15 cellular contexts compared by ENCODE assay signal in genomic region chr1:30151826-30152225, GRCh38.
A peak's percentile ranks its signal among the peaks of the same experiment; 100 is the strongest.
DNase-seq lines count a peak whose midpoint lies in the region; ATAC-seq and TF ChIP-seq lines count a peak whose summit lies in the region.
"Had no signal": no experiment of that assay in that cellular context is flagged by ENCODE, and none has a peak within 500 bp of the region (broad histone marks: within the 10 kb centered on the region; RNA-seq: fewer than 3 reads in every experiment).

No MANE protein-coding gene starts in this region.

- H3K27me3 ChIP-seq in NT2/D1 (ENCODE audit: insufficient read depth, insufficient read length) (no peaks in the 10 kb centered on the region), esophagus muscularis mucosa (peaks cover 0 to 3% (median 0%) of the 10 kb centered on the region in 4 donors), osteoblast (ENCODE audit: insufficient read depth, low read length) (no peaks in the 10 kb centered on the region), smooth muscle cell (ENCODE audit: low read depth) (no peaks in the 10 kb centered on the region)

- peaks cover 11% of the 10 kb centered on the region for H3K9me3 Mint-ChIP-seq in progenitor cell of endocrine pancreas (ENCODE audit: low read depth)

- H3K27ac ChIP-seq in esophagus muscularis mucosa (replicated peaks in 1 of 4) (no peak overlapping the region), osteoblast (ENCODE audit: low read depth, low read length) (no peak overlapping the region), smooth muscle cell (ENCODE audit: low read depth) (no peak overlapping the region)

- no peaks in the 10 kb centered on the region for H3K36me3 Mint-ChIP-seq in progenitor cell of endocrine pancreas (ENCODE audit: insufficient read depth)
- H3K36me3 Mint-ChIP-seq: CD4-positive, alpha-beta memory T cell had no signal

- TF ChIP-seq CTCF in esophagus muscularis mucosa (IDR thresholded peaks at IDR 0.05) (no peak), progenitor cell of endocrine pancreas (IDR thresholded peaks at IDR 0.05; ENCODE audit: unreplicated experiment) (no peak), osteoblast (IDR thresholded peaks at IDR 0.05; ENCODE audit: extremely low read depth, low read depth, low read length) (no peak), smooth muscle cell (IDR thresholded peaks at IDR 0.05; ENCODE audit: borderline replicate concordance, insufficient read depth, poor library complexity, severe bottlenecking) (no peak)

- H3K9ac ChIP-seq in NT2/D1 (ENCODE audit: insufficient read length, low read depth), result no peak overlapping the region
- H3K9ac ChIP-seq in smooth muscle cell (ENCODE audit: low read depth), result no peak overlapping the region

- no peaks in the 10 kb centered on the region for H3K4me1 ChIP-seq in NT2/D1 (ENCODE audit: insufficient read depth, insufficient read length)
- no peaks in the 10 kb centered on the region for H3K4me1 ChIP-seq in esophagus muscularis mucosa
- no peaks in the 10 kb centered on the region for H3K4me1 ChIP-seq in osteoblast (ENCODE audit: insufficient read depth, low read length)
- H3K4me1 ChIP-seq in smooth muscle cell (ENCODE audit: low read depth), result no peaks in the 10 kb centered on the region

- peak; percentile 33 for DNase-seq in NT2/D1 (ENCODE audit: low read depth, low spot score)
- DNase-seq in esophagus muscularis mucosa (ENCODE audit: extremely low spot score), result peak; percentile 83
- peak; percentile 23 for DNase-seq in sciatic nerve (ENCODE audit: low spot score)
- no peak for DNase-seq in progenitor cell of endocrine pancreas (ENCODE audit: low spot score, unreplicated experiment)
- no peak for DNase-seq in osteoblast (ENCODE audit: insufficient read length, low spot score, missing footprints)
- DNase-seq in smooth muscle cell (lab: John Stamatoyannopoulos, UW; ENCODE audit: unreplicated experiment), result no peak
- DNase-seq: C1 segment of cervical spinal cord; Calu3; CD4-positive, alpha-beta memory T cell; COR-L47; DMS53; DMS79 treated with DMSO at 0.1 percent for 48 hours; GF-D8; H7; HCEC 1CT had no signal

- H3F3A ChIP-seq in smooth muscle cell (ENCODE audit: low read depth), result no peaks in the 10 kb centered on the region

- WGBS in esophagus muscularis mucosa, result 89% methylated on average over 1 of the region's 1 CpG
- WGBS in smooth muscle cell (ENCODE audit: low lambda C conversion rate), result 85% methylated on average over 1 of the region's 1 CpG

- H3K27ac Mint-ChIP-seq in progenitor cell of endocrine pancreas, result no peak overlapping the region
- H3K27ac Mint-ChIP-seq: CD4-positive, alpha-beta memory T cell had no signal

- ATAC-seq in sciatic nerve, result no peak

- H3K36me3 ChIP-seq in NT2/D1 (ENCODE audit: insufficient read depth, insufficient read length, low read length), result no peaks in the 10 kb centered on the region
- no peaks in the 10 kb centered on the region for H3K36me3 ChIP-seq in esophagus muscularis mucosa
- H3K36me3 ChIP-seq in osteoblast (ENCODE audit: insufficient read depth, low read length), result no peaks in the 10 kb centered on the region
- H3K36me3 ChIP-seq in smooth muscle cell (ENCODE audit: low read depth), result no peaks in the 10 kb centered on the region

- intact Hi-C loops in esophagus muscularis mucosa (cut with DNase I) (no loop called here), sciatic nerve (cut with DNase I) (no loop called here)

- H3K9me3 ChIP-seq in NT2/D1 (ENCODE audit: insufficient read depth, low read length), result peaks cover 61% of the 10 kb centered on the region
- H3K9me3 ChIP-seq in esophagus muscularis mucosa, result peaks cover 0 to 14% (median 6%) of the 10 kb centered on the region in 4 donors
- no peaks in the 10 kb centered on the region for H3K9me3 ChIP-seq in osteoblast (ENCODE audit: low read depth, low read length)
- no peaks in the 10 kb centered on the region for H3K9me3 ChIP-seq in smooth muscle cell (replicated peaks; ENCODE audit: low read depth)

- no peak for TF ChIP-seq POLR2A in esophagus muscularis mucosa (IDR thresholded peaks at IDR 0.05; ENCODE audit: low read depth)

- peaks cover 6% of the 10 kb centered on the region for H3K27me3 Mint-ChIP-seq in progenitor cell of endocrine pancreas

- H3K4me3 ChIP-seq in NT2/D1 (ENCODE audit: insufficient read length, low read depth) (no peak overlapping the region), esophagus muscularis mucosa (no peak overlapping the region), osteoblast (ENCODE audit: insufficient read depth, low read length) (no peak overlapping the region), smooth muscle cell (no peak overlapping the region)

- H2AFZ ChIP-seq in osteoblast (ENCODE audit: low read length) (no peak overlapping the region), smooth muscle cell (ENCODE audit: low read depth) (no peak overlapping the region)

- H3K79me2 ChIP-seq in osteoblast (ENCODE audit: insufficient read depth, low read length), result no peaks in the 10 kb centered on the region
- no peaks in the 10 kb centered on the region for H3K79me2 ChIP-seq in smooth muscle cell (ENCODE audit: low read depth)

- H3K4me2 ChIP-seq in osteoblast (ENCODE audit: insufficient read depth, low read length), result no peak overlapping the region
- no peak overlapping the region for H3K4me2 ChIP-seq in smooth muscle cell

- H3K4me1 Mint-ChIP-seq in progenitor cell of endocrine pancreas (ENCODE audit: low read depth), result no peaks in the 10 kb centered on the region

- TF ChIP-seq EP300 in esophagus muscularis mucosa (IDR thresholded peaks at IDR 0.05), result no peak

- H4K20me1 ChIP-seq in osteoblast (ENCODE audit: insufficient read depth, low read length), result no peaks in the 10 kb centered on the region
- no peaks in the 10 kb centered on the region for H4K20me1 ChIP-seq in smooth muscle cell (ENCODE audit: low read depth)

- no peak overlapping the region for H3K4me3 Mint-ChIP-seq in progenitor cell of endocrine pancreas (ENCODE audit: low read depth)
- H3K4me3 Mint-ChIP-seq: CD4-positive, alpha-beta memory T cell had no signal

Comparison
In these comparisons a context has a peak if more than half of its experiments do, and no peak if none do; other contexts are left out.
1. DNase-seq: peak in NT2/D1 (single experiment), esophagus muscularis mucosa (single experiment) and sciatic nerve (single experiment); none in progenitor cell of endocrine pancreas (single experiment), osteoblast (single experiment) and smooth muscle cell (single experiment).